In the genomic region with DNA sequence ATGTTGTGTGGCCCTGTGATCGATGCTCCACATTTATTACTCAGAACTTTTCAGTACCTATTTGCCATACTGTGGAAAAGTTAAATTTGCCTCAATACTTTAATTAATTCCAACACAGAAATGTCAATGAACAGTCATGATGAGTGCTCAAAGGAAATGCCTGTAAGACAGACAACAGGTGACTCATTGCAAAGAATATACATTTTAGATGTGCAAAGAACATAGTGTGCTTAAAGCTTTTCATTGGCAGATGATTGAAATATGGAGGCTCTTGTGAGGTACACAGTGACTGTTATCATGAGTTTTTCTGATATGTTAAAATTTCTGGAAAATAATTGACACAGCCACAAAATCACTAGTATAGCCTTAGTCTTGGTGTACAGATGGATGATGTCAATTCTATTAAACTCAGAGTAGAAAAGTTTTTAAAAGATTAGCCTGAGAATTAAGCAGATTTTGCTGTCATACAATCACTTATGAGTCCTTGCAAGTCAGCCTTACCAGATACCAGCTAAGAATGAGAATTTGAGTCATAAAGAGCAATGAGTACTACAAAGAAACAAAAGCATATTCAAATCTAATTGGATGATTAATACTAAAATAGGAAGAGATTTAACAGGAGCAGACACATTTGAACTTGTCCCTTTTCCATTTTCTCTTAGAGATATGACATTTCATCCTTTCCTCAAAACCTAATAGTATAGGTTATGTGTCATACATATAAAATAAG, we compare ENCODE assay signal across 33 cellular contexts.
"Had no signal": no experiment of that assay in that cellular context is flagged by ENCODE, and none has a peak within 500 bp of the region (broad histone marks: within the 10 kb centered on the region; RNA-seq: fewer than 3 reads in every experiment).

No MANE protein-coding gene starts in this region.

- FAIRE-seq: TTC549 had no signal

- H3K27me3 ChIP-seq: brain microvascular endothelial cell, MG63, Peyer's patch, SJCRH30 had no signal

- H3K36me3 ChIP-seq: brain microvascular endothelial cell, MG63, Peyer's patch, SJCRH30 had no signal

- H3K27ac ChIP-seq: brain microvascular endothelial cell, Peyer's patch, SJCRH30, SK-N-MC had no signal

- H3K9me3 ChIP-seq: MG63, SJCRH30 had no signal

- H3K4me3 ChIP-seq: MG63, Peyer's patch, SJCRH30, SK-N-MC had no signal

- ATAC-seq: activated CD8-positive, alpha-beta T cell treated with anti-CD3 and anti-CD28 coated beads for 36 hours; activated T-cell treated with anti-CD3 and anti-CD28 coated beads, Interleukin-2, amount 50 U/mL, for 72 hours; activated T-helper 17 cell treated with anti-CD3 and anti-CD28 coated beads, Interleukin-2, amount 50 U/mL, for 72 hours; PC-3 had no signal

- H3K4me1 ChIP-seq: Peyer's patch, SJCRH30 had no signal

- DNase-seq: activated CD4-positive, alpha-beta T cell treated with anti-CD3 and anti-CD28 coated beads, Interleukin-2, amount 10 ng/mL, durations not matched to agents 24 days and 14 days; activated CD4-positive, alpha-beta T cell treated with anti-CD3 and anti-CD28 coated beads, Interleukin-2, amount 50 U/mL, for 4 hours; activated CD8-positive, alpha-beta T cell treated with anti-CD3 and anti-CD28 coated beads for 36 hours; activated effector memory CD4-positive, alpha-beta T cell treated with anti-CD3 and anti-CD28 coated beads, Interleukin-2, amount 50 U/mL, for 16 hours; activated naive CD4-positive, alpha-beta T cell; activated naive CD4-positive, alpha-beta T cell treated with anti-CD3 and anti-CD28 coated beads, Interleukin-2, amount 50 U/mL, for 16 hours; activated naive CD8-positive, alpha-beta T cell treated with anti-CD3 and anti-CD28 coated beads for 36 hours; activated T-cell treated with anti-CD3 and anti-CD28 coated beads, Interleukin-2, amount 50 U/mL, for 1 hour; activated T-cell treated with anti-CD3 and anti-CD28 coated beads, Interleukin-2, amount 50 U/mL, for 72 hours; amniotic stem cell; aorta; brain microvascular endothelial cell; Kasumi-1; KG1; MG63; NCI-H1048; NCI-H1105 treated with DMSO at 0.1 percent for 48 hours; NCI-H1436; NCI-H1694; NCI-H1930; NCI-H2081 treated with DMSO at 0.1 percent for 48 hours; NCI-H510A; NCI-H526; NCI-H748 treated with DMSO at 0.1 percent for 48 hours; NK-92 treated with Interleukin-12 subunit alpha and Interleukin-12 subunit beta, amount 100 ng/mL, for 24 hours; PC-3; Peyer's patch; Right ventricle myocardium superior; RPMI8226; SJCRH30 had no signal
